8 cellular contexts compared by ENCODE assay signal in genomic region chr17:32443827-32444300, GRCh38. TPM values are rescaled to one million over a fixed set of nuclear protein-coding genes. Genes with fewer than 3 reads are reported as not detected.
DNase-seq lines count a peak whose midpoint lies in the region; FAIRE-seq and TF ChIP-seq lines count a peak whose summit lies in the region.

No MANE protein-coding gene starts in this region.

- intact Hi-C loops in esophagus muscularis mucosa (cut with DNase I) = no loop called here

- H3K27me3 ChIP-seq in GM06990 (replicated peaks; ENCODE audit: control insufficient read depth, insufficient read depth, low read length) (no peaks in the 10 kb centered on the region), NT2/D1 (ENCODE audit: insufficient read depth, insufficient read length) (peaks cover 19% of the 10 kb centered on the region), esophagus muscularis mucosa (no peaks in the 10 kb centered on the region)

- no peaks in the 10 kb centered on the region for H3K4me1 ChIP-seq in NT2/D1 (ENCODE audit: insufficient read depth, insufficient read length)
- H3K4me1 ChIP-seq in esophagus muscularis mucosa = peaks cover 16 to 34% (median 30%) of the 10 kb centered on the region in 4 donors

- H3K4me1 Mint-ChIP-seq in progenitor cell of endocrine pancreas (ENCODE audit: low read depth) = peaks cover 15% of the 10 kb centered on the region

- H3K9me3 ChIP-seq in NT2/D1 (ENCODE audit: insufficient read depth, low read length) (no peaks in the 10 kb centered on the region; the same call in 1 of the 2 replicates), esophagus muscularis mucosa (no peaks in the 10 kb centered on the region)

- peak overlapping the region; percentile 89 for H3K4me3 Mint-ChIP-seq in progenitor cell of endocrine pancreas (ENCODE audit: low read depth)

- peak overlapping the region in 2 of 4 donors; percentile 85 to 86 for H3K27ac ChIP-seq in esophagus muscularis mucosa (replicated peaks in 1 of 4)

- H3K9ac ChIP-seq in NT2/D1 (ENCODE audit: insufficient read length, low read depth) = peak overlapping the region; percentile 16

- H3K27me3 Mint-ChIP-seq in progenitor cell of endocrine pancreas = peaks cover 21% of the 10 kb centered on the region

- no peak for TF ChIP-seq EP300 in esophagus muscularis mucosa (IDR thresholded peaks at IDR 0.05)

- H3K27ac Mint-ChIP-seq in progenitor cell of endocrine pancreas = peak overlapping the region; percentile 85

- peak overlapping the region; percentile 58 for H3K4me3 ChIP-seq in GM06990 (replicated peaks; ENCODE audit: low read depth, low read length)
- H3K4me3 ChIP-seq in NT2/D1 (ENCODE audit: insufficient read length, low read depth) = peak overlapping the region; percentile 45
- peak overlapping the region; percentile 66 to 95 (median 84) for H3K4me3 ChIP-seq in esophagus muscularis mucosa

- H3K36me3 Mint-ChIP-seq in progenitor cell of endocrine pancreas (ENCODE audit: insufficient read depth) = peaks cover 5% of the 10 kb centered on the region

- TF ChIP-seq CTCF in GM06990 (IDR thresholded peaks at IDR 0.05; ENCODE audit: insufficient read depth, low read length, poor library complexity, severe bottlenecking) = no peak
- peak in 1 of 3 experiments; percentile 88 for TF ChIP-seq CTCF in esophagus muscularis mucosa (IDR thresholded peaks at IDR 0.05)
- no peak for TF ChIP-seq CTCF in progenitor cell of endocrine pancreas (IDR thresholded peaks at IDR 0.05; ENCODE audit: unreplicated experiment)

- H3K9me3 Mint-ChIP-seq in progenitor cell of endocrine pancreas (ENCODE audit: low read depth) = no peaks in the 10 kb centered on the region

- H3K36me3 ChIP-seq in GM06990 (ENCODE audit: control insufficient read depth, insufficient read depth, low read length) (peaks cover 3% of the 10 kb centered on the region), NT2/D1 (ENCODE audit: insufficient read depth, insufficient read length, low read length) (peaks cover 28% of the 10 kb centered on the region), esophagus muscularis mucosa (peaks cover 8 to 22% (median 15%) of the 10 kb centered on the region in 4 donors)

- no peak for TF ChIP-seq POLR2A in esophagus muscularis mucosa (IDR thresholded peaks at IDR 0.05; ENCODE audit: low read depth)

- DNase-seq in GM06990 (ENCODE audit: extremely low read depth, insufficient read length) (no peak), NT2/D1 (ENCODE audit: low read depth, low spot score) (no peak), esophagus muscularis mucosa (ENCODE audit: extremely low spot score) (no peak), progenitor cell of endocrine pancreas (ENCODE audit: low spot score, unreplicated experiment) (no peak), HTR-8/SVneo (ENCODE audit: insufficient read length, low spot score) (no peak), ACHN (no peak), superior temporal gyrus (ENCODE audit: extremely low spot score) (no peak), NCI-H2107 treated with DMSO at 0.1 percent for 48 hours (lab: John Stamatoyannopoulos, UW; ENCODE audit: unreplicated experiment) (no peak)

- no peak for FAIRE-seq in HTR-8/SVneo (lab: Jason Lieb, UNC)

- WGBS in esophagus muscularis mucosa = 10% methylated on average over 11 of the region's 29 CpGs

- in situ Hi-C loops in ACHN (cut with HindIII; ENCODE audit: low pct_ligation_motif_present, low pct_unique_long_range_greater_than_20kb, low sequenced_read_pairs) = no loop called here

RNA-seq across cellular contexts. Expression of gene PSMD11, which starts 0.4 kb away (rescaled TPM):
- total RNA-seq in esophagus muscularis mucosa = 10 to 100 TPM; 39.9 to 70.2 (median 64.7) TPM
- 110 and 113 TPM in 2 replicates for total RNA-seq in progenitor cell of endocrine pancreas

RNA-seq across cellular contexts. Expression of gene CDK5R1, which starts 42.9 kb away (rescaled TPM):
- total RNA-seq in esophagus muscularis mucosa (1 to 10 TPM in 1 of 4 donors, under 1 TPM in 3; 0.33 to 1.2 (median 0.64) TPM), progenitor cell of endocrine pancreas (6.1 and 6.2 TPM in 2 replicates)
